17 cellular contexts compared by ENCODE assay signal in genomic region chr20:21767200-21767738, GRCh38.
DNase-seq lines count a peak whose midpoint lies in the region; ATAC-seq, FAIRE-seq and TF ChIP-seq lines count a peak whose summit lies in the region.
"Had no signal": no experiment of that assay in that cellular context is flagged by ENCODE, and none has a peak within 500 bp of the region (broad histone marks: within the 10 kb centered on the region; RNA-seq: fewer than 3 reads in every experiment).

No MANE protein-coding gene starts in this region.

- 26% methylated on average over 10 of the region's 10 CpGs for WGBS in SK-N-SH (ENCODE audit: low lambda C conversion rate)
- WGBS in H1 (ENCODE audit: extremely low coverage in 1 of 2, insufficient coverage in 1 of 2, insufficient read length in 1 of 2, insufficient replicate concordance in 2 of 2, low coverage in 1 of 2, low lambda C conversion rate in 2 of 2, missing lambda C conversion rate in 1 of 2), 2 experiments = 80% methylated on average over 10 of the region's 10 CpGs; no CpG with 5 or more reads in 1 of the 2 experiments

- no peak overlapping the region for H3K56ac ChIP-seq in H1 (replicated peaks; ENCODE audit: insufficient read length, low read depth, low read length)

- no peak overlapping the region for H2BK20ac ChIP-seq in H1 (ENCODE audit: low read length)

- no peaks in the 10 kb centered on the region; the same call in 1 of the 2 replicates for H3K23me2 ChIP-seq in H1 (ENCODE audit: low read depth, low read length)

- H3K36me3 ChIP-seq in SK-N-SH (replicated peaks in 1 of 2; ENCODE audit: control insufficient read depth in 1 of 2, insufficient read depth in 2 of 2, low read length in 1 of 2) (no peaks in the 10 kb centered on the region), H1 (ENCODE audit: control insufficient read depth in 2 of 4, insufficient read depth in 4 of 4, low read length in 3 of 4) (no peaks in the 10 kb centered on the region)
- H3K36me3 ChIP-seq: HAP-1, Peyer's patch had no signal

- H3K18ac ChIP-seq in H1 (ENCODE audit: extremely low read depth, low read length) = no peak overlapping the region

- peak overlapping the region; percentile 80 for H3K4me3 Mint-ChIP-seq in nephron progenitor cell
- H3K4me3 Mint-ChIP-seq in type B pancreatic cell = no peak overlapping the region
- H3K4me3 Mint-ChIP-seq: CD4-positive, alpha-beta memory T cell had no signal

- H3K9me3 Mint-ChIP-seq in nephron progenitor cell = no peaks in the 10 kb centered on the region
- no peaks in the 10 kb centered on the region for H3K9me3 Mint-ChIP-seq in type B pancreatic cell

- H3K36me3 Mint-ChIP-seq in nephron progenitor cell (ENCODE audit: low read depth) (no peaks in the 10 kb centered on the region), type B pancreatic cell (no peaks in the 10 kb centered on the region)
- H3K36me3 Mint-ChIP-seq: CD4-positive, alpha-beta memory T cell had no signal

- no peak for FAIRE-seq in H1 (lab: Jason Lieb, UNC)

- no peak overlapping the region for H3K23ac ChIP-seq in H1 (ENCODE audit: insufficient read length)

- H2BK5ac ChIP-seq in H1 (ENCODE audit: low read depth, low read length) = no peak overlapping the region

- H3K4me2 ChIP-seq in SK-N-SH (0 out of 2 replicates have a peak overlapping the region, but pooled peaks have one; percentile 25), H1 (ENCODE audit: insufficient read depth in 1 of 2, low read depth in 2 of 2, low read length in 2 of 2) (peak overlapping the region in 1 of 2 experiments; percentile 65; a peak in 1 of 4 replicates)

- H3K9me3 ChIP-seq in SK-N-SH (no peaks in the 10 kb centered on the region), H1 (ENCODE audit: insufficient read depth in 2 of 2, low read depth in 1 of 2, low read length in 1 of 2) (no peaks in the 10 kb centered on the region)
- H3K9me3 ChIP-seq: HAP-1, Peyer's patch had no signal

- H3F3A ChIP-seq in SK-N-SH (replicated peaks; ENCODE audit: insufficient read depth) = no peaks in the 10 kb centered on the region

- peak; percentile 5 for DNase-seq in SK-N-SH
- DNase-seq in H1 (ENCODE audit: low read depth in 1 of 2, low spot score in 2 of 2) = no peak
- no peak for DNase-seq in nephron progenitor cell
- DNase-seq in type B pancreatic cell (ENCODE audit: extremely low spot score, unreplicated experiment) = no peak
- no peak for DNase-seq in activated CD8-positive, alpha-beta memory T cell treated with anti-CD3 and anti-CD28 coated beads, Interleukin-2, amount 50 U/mL, for 48 hours
- DNase-seq in HuH-7 (ENCODE audit: low spot score) = no peak
- DNase-seq: KG1, NCI-H1436, NCI-H2029, NCI-H524, Peyer's patch had no signal

- H2AK5ac ChIP-seq in H1 (ENCODE audit: low read depth, low read length) = no peak overlapping the region

- no peak overlapping the region for H2BK15ac ChIP-seq in H1 (ENCODE audit: low read length)

- H3K27ac ChIP-seq in SK-N-SH (ENCODE audit: low read depth in 2 of 2, low read length in 1 of 2) (no peak overlapping the region), H1 (ENCODE audit: low read depth, low read length) (no peak overlapping the region)
- H3K27ac ChIP-seq: 22Rv1, Peyer's patch had no signal

- H3K79me2 ChIP-seq in SK-N-SH (ENCODE audit: insufficient read depth) (no peaks in the 10 kb centered on the region), H1 (ENCODE audit: control insufficient read depth in 1 of 2, insufficient read depth in 2 of 2, low read length in 2 of 2) (no peaks in the 10 kb centered on the region)

- H3K4me1 ChIP-seq in SK-N-SH (ENCODE audit: control insufficient read depth in 1 of 2, insufficient read depth in 2 of 2, low read depth in 1 of 2, low read length in 1 of 2) (no peaks in the 10 kb centered on the region), H1 (replicated peaks in 1 of 4; ENCODE audit: control insufficient read depth in 3 of 4, insufficient read depth in 4 of 4, low read length in 3 of 4) (peaks cover 0 to 3% (median under 1%) of the 10 kb centered on the region in 4 experiments; a peak in 1 of 7 replicates)
- H3K4me1 ChIP-seq: HAP-1, Peyer's patch had no signal

- H4K8ac ChIP-seq in H1 (ENCODE audit: extremely low read depth, insufficient read depth, low read length) = no peak overlapping the region

- no peak overlapping the region for H2BK12ac ChIP-seq in H1 (ENCODE audit: low read depth, low read length)

- H3K4me1 Mint-ChIP-seq in nephron progenitor cell (peaks cover 7% of the 10 kb centered on the region), type B pancreatic cell (ENCODE audit: unreplicated experiment) (peaks cover 6% of the 10 kb centered on the region)
- H3K4me1 Mint-ChIP-seq: CD4-positive, alpha-beta memory T cell had no signal

- TF ChIP-seq EP300 in SK-N-SH (IDR thresholded peaks at IDR 0.05; ENCODE audit: borderline replicate concordance in 1 of 2, low read depth in 1 of 2, low read length in 1 of 2) (no peak), H1 (IDR thresholded peaks at IDR 0.05; ENCODE audit: borderline replicate concordance in 1 of 2, low read depth in 2 of 2, low read length in 2 of 2) (no peak)

- H4K20me1 ChIP-seq in SK-N-SH (ENCODE audit: insufficient read depth) (no peaks in the 10 kb centered on the region), H1 (replicated peaks in 1 of 2; ENCODE audit: control insufficient read depth in 1 of 2, insufficient read depth in 2 of 2, low read length in 2 of 2) (no peaks in the 10 kb centered on the region)

- POLR2A ChIA-PET in SK-N-SH (lab: Yijun Ruan, JAX) (no interaction called here), H1 (lab: Charles Lee; ENCODE audit: partially characterized antibody) (interaction anchor here (1.7 kb wide), 1 partner anchor 9 kb away, joined by 6 read pairs; no protein-coding TSS in a partner anchor)

- CTCF ChIA-PET in SK-N-SH (lab: Yijun Ruan, JAX) (interaction anchor here (0.8 to 2.1 kb wide), 8 partner anchors 9 to 50 kb away, joined by 3 to 8 read pairs (median 4); no protein-coding TSS in a partner anchor), H1 (lab: Charles Lee; ENCODE audit: partially characterized antibody) (interaction anchor here (0.6 to 5.4 kb wide), 38 partner anchors 8 to 550 kb away, joined by 3 to 43 read pairs (median 4); no protein-coding TSS in a partner anchor)

- H3K9me2 ChIP-seq in SK-N-SH = no peaks in the 10 kb centered on the region

- TF ChIP-seq POLR2A in H1 (IDR thresholded peaks at IDR 0.05; ENCODE audit: control extremely low read depth in 1 of 2, low read depth in 2 of 2, low read length in 2 of 2) = no peak

- H3K79me1 ChIP-seq in H1 (ENCODE audit: low read depth, low read length) = no peaks in the 10 kb centered on the region

- TF ChIP-seq RAD21 in SK-N-SH (IDR thresholded peaks at IDR 0.05; ENCODE audit: low read length) = no peak
- no peak for TF ChIP-seq RAD21 in H1 (IDR thresholded peaks at IDR 0.05 in 1 of 2, conservative IDR thresholded peaks at IDR 0.05 in 1 of 2; ENCODE audit: low read depth in 2 of 2, low read length in 2 of 2)

- H3K27me3 Mint-ChIP-seq in nephron progenitor cell (ENCODE audit: low read depth, poor library complexity) (peaks cover 9% of the 10 kb centered on the region), type B pancreatic cell (peaks cover 5% of the 10 kb centered on the region)

- TF ChIP-seq CTCF in SK-N-SH (IDR thresholded peaks at IDR 0.05) = no peak
- no peak for TF ChIP-seq CTCF in H1 (IDR thresholded peaks at IDR 0.05; ENCODE audit: control extremely low read depth in 1 of 3, insufficient read depth in 1 of 3, low read depth in 1 of 3, low read length in 3 of 3)
- no peak for TF ChIP-seq CTCF in nephron progenitor cell (IDR thresholded peaks at IDR 0.05)
- no peak for TF ChIP-seq CTCF in type B pancreatic cell (conservative IDR thresholded peaks at IDR 0.05)

- H3K4me3 ChIP-seq in SK-N-SH (ENCODE audit: low read depth in 2 of 2, low read length in 1 of 2) = peak overlapping the region in 1 of 2 experiments; percentile 41; a peak in 1 of 4 replicates
- H3K4me3 ChIP-seq in H1 (ENCODE audit: extremely low read depth in 1 of 4, insufficient read depth in 2 of 4, low read depth in 3 of 4, low read length in 4 of 4) = no peak overlapping the region
- H3K4me3 ChIP-seq: HAP-1, Peyer's patch had no signal

- H2AFZ ChIP-seq in SK-N-SH (ENCODE audit: low read depth) (peak overlapping the region; percentile 29; the same call in 1 of the 2 replicates), H1 (ENCODE audit: low read length) (no peak overlapping the region)

- no peak overlapping the region for H3K4ac ChIP-seq in H1 (replicated peaks; ENCODE audit: insufficient read length, low read depth, low read length)

- no peak overlapping the region for H3K27ac Mint-ChIP-seq in nephron progenitor cell
- H3K27ac Mint-ChIP-seq in type B pancreatic cell = peak overlapping the region; percentile 57
- H3K27ac Mint-ChIP-seq: CD4-positive, alpha-beta memory T cell had no signal

- H4K5ac ChIP-seq in H1 (ENCODE audit: insufficient read length, low read depth, low read length) = no peak overlapping the region

- H3K9ac ChIP-seq in SK-N-SH (no peak overlapping the region), H1 (replicated peaks in 1 of 4; ENCODE audit: extremely low read depth in 1 of 4, low read depth in 3 of 4, low read length in 3 of 4) (no peak overlapping the region)

- ATAC-seq in SK-N-SH treated with all-trans-retinoic acid at 6 μM for 48 hours = no peak
- no peak for ATAC-seq in GM19324 (IDR thresholded peaks at IDR 0.05; ENCODE audit: low FRiP score, unreplicated experiment)
- ATAC-seq: Right ventricle myocardium inferior had no signal

- H4K91ac ChIP-seq in H1 (replicated peaks; ENCODE audit: insufficient read length, low read length) = no peak overlapping the region

- no peak overlapping the region for H3K14ac ChIP-seq in H1 (ENCODE audit: insufficient read length)

- H3K27me3 ChIP-seq in SK-N-SH (ENCODE audit: insufficient read depth) = no peaks in the 10 kb centered on the region
- peaks cover 0 to 6% (median 5%) of the 10 kb centered on the region in 4 experiments; a peak in 4 of 7 replicates for H3K27me3 ChIP-seq in H1 (replicated peaks in 1 of 4; ENCODE audit: control insufficient read depth in 3 of 4, extremely low read depth in 1 of 4, insufficient read depth in 3 of 4, low read length in 3 of 4)
- H3K27me3 ChIP-seq: Peyer's patch had no signal

- H2BK120ac ChIP-seq in H1 (replicated peaks; ENCODE audit: low read depth, low read length) = no peak overlapping the region

TF ChIP-seq in SK-N-SH, 30 proteins besides CTCF, POLR2A, EP300 and RAD21 (continues in another document):
- TF ChIP-seq FOSL2 (IDR thresholded peaks at IDR 0.05; ENCODE audit: borderline replicate concordance, low read depth) = no peak
- no peak for TF ChIP-seq GATA2 (CRISPR knock-in tag; IDR thresholded peaks at IDR 0.05)
- no peak for TF ChIP-seq TEAD4 (IDR thresholded peaks at IDR 0.05; ENCODE audit: borderline replicate concordance, insufficient read depth)

TF ChIP-seq in SK-N-SH treated with all-trans-retinoic acid at 6 μM for 48 hours, 23 proteins besides CTCF, POLR2A, EP300 and RAD21 (continues in another document):
- TF ChIP-seq ZNF70 (CRISPR knock-in tag; IDR thresholded peaks at IDR 0.05) = no peak
- TF ChIP-seq SNAI2 (CRISPR knock-in tag; IDR thresholded peaks at IDR 0.05) = no peak
- no peak for TF ChIP-seq ZFP3 (CRISPR knock-in tag; IDR thresholded peaks at IDR 0.05)

TF ChIP-seq in H1, 55 proteins besides CTCF, POLR2A, EP300 and RAD21:
- peak; percentile 30 for TF ChIP-seq EZH2 (IDR thresholded peaks at IDR 0.05; ENCODE audit: low read depth, low read length, severe bottlenecking)
- TF ChIP-seq KDM1A (IDR thresholded peaks at IDR 0.05; ENCODE audit: borderline replicate concordance, low read length) = peak; percentile 53; the same call in 1 of the 2 replicates
- no peak for TF ChIP-seq RXRA (IDR thresholded peaks at IDR 0.05; ENCODE audit: insufficient read depth, low read depth, low read length)
TF ChIP-seq in H1: peak in this region for 2.
